ENCODE assay signal across 8 cellular contexts in the genomic region with DNA sequence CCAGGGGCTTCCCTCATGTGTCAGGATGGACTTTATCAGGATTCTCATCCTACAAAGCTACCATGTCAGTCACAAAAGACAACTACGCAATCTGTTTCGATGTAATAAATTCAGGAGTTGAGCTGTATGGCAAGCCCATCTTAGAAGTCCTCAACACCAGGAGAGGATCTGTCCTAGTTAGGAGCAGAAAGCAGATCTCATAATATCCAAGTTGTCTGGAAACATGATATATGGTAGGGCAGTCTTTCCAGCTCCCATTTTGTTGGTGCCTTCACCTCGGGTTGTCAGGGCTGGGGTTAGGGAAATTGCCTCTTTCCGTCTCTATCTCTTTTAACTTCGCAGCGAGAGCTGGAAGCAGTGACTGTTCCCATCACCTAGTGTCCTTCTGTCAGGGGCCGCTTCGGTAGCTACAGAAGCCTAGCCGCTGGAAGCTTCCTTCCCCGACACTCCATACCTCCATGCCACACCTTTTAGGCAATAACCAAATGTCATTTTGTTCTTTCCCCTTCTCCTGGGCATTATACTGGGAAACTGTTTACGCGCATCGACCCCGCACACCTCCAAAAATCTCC. TPM values are rescaled to one million over a fixed set of nuclear protein-coding genes. Genes with fewer than 3 reads are reported as not detected.
A peak's percentile ranks its signal among the peaks of the same experiment; 100 is the strongest.
DNase-seq lines count a peak whose midpoint lies in the region; TF ChIP-seq lines count a peak whose summit lies in the region.

No MANE protein-coding gene starts in this region.

- 17 to 18% methylated on average over 14 of the region's 14 CpGs for WGBS in GM23248 (ENCODE audit: low coverage in 1 of 2, low lambda C conversion rate in 2 of 2, missing lambda C conversion rate in 2 of 2), 2 experiments
- 17% methylated on average over 14 of the region's 14 CpGs for WGBS in esophagus muscularis mucosa

- H3K79me2 ChIP-seq in GM23248 (ENCODE audit: insufficient read depth): peaks cover 53% of the 10 kb centered on the region

- intact Hi-C loops in esophagus muscularis mucosa (cut with DNase I): loop anchor here (5.0 kb wide), 2 partner anchors 33 to 162 kb away; partner anchors contain the start of gene SAV1

- POLR2A ChIA-PET in RWPE1 (lab: Yijun Ruan, JAX; ENCODE audit: low non-redundant PET): no interaction called here

- CTCF ChIA-PET in RWPE1 (lab: Yijun Ruan, JAX): interaction anchor here (0.6 to 1.2 kb wide), 3 partner anchors 30 to 117 kb away, joined by 5 to 7 read pairs (median 6); no protein-coding TSS in a partner anchor

- no peak for TF ChIP-seq CTCF in RWPE1 (conservative IDR thresholded peaks at IDR 0.05; ENCODE audit: low read depth)
- TF ChIP-seq CTCF in esophagus muscularis mucosa (IDR thresholded peaks at IDR 0.05): no peak
- no peak for TF ChIP-seq CTCF in neutrophil (IDR thresholded peaks at IDR 0.05)
- no peak for TF ChIP-seq CTCF in GM13976 (IDR thresholded peaks at IDR 0.05; ENCODE audit: borderline replicate concordance, control extremely low read depth, extremely low read depth, insufficient read depth, missing control alignments)

- peak overlapping the region; percentile 79 for H3K4me2 ChIP-seq in GM23248 (ENCODE audit: unreplicated experiment)

- no peaks in the 10 kb centered on the region for H3K9me3 ChIP-seq in GM23248 (ENCODE audit: low read depth)
- no peaks in the 10 kb centered on the region for H3K9me3 ChIP-seq in esophagus muscularis mucosa
- H3K9me3 ChIP-seq in neutrophil: no peaks in the 10 kb centered on the region

- H3K9ac ChIP-seq in GM23248: peak overlapping the region; percentile 80

- H3K36me3 ChIP-seq in GM23248 (ENCODE audit: low read depth) (no peaks in the 10 kb centered on the region), esophagus muscularis mucosa (no peaks in the 10 kb centered on the region), neutrophil (peaks cover 11% of the 10 kb centered on the region)

- peaks cover 18% of the 10 kb centered on the region for H4K20me1 ChIP-seq in GM23248 (ENCODE audit: insufficient read depth)

- no peak for TF ChIP-seq EP300 in esophagus muscularis mucosa (IDR thresholded peaks at IDR 0.05)

- no peaks in the 10 kb centered on the region for H3K9me2 ChIP-seq in GM23248 (ENCODE audit: insufficient read depth)

- H3K27me3 ChIP-seq in GM23248 (replicated peaks; ENCODE audit: insufficient read depth): no peaks in the 10 kb centered on the region
- no peaks in the 10 kb centered on the region for H3K27me3 ChIP-seq in esophagus muscularis mucosa
- H3K27me3 ChIP-seq in neutrophil: no peaks in the 10 kb centered on the region

- H3K27ac ChIP-seq in GM23248 (0 out of 2 replicates have a peak overlapping the region, but pooled peaks have one; percentile 2), RWPE1 (peak overlapping the region; percentile 80), esophagus muscularis mucosa (replicated peaks in 1 of 4) (peak overlapping the region; percentile 91 to 94 (median 92)), neutrophil (peak overlapping the region; percentile 97)

- in situ Hi-C loops in GM23248 (cut with MboI): no loop called here
- in situ Hi-C loops in GM13976 (cut with MboI; ENCODE audit: low sequenced_read_pairs, unreplicated experiment): no loop called here

- peaks cover 14% of the 10 kb centered on the region for H3K4me1 ChIP-seq in GM23248 (ENCODE audit: insufficient read depth)
- peaks cover 12 to 49% (median 28%) of the 10 kb centered on the region in 4 donors for H3K4me1 ChIP-seq in esophagus muscularis mucosa
- peaks cover 59 to 62% of the 10 kb centered on the region in 2 experiments for H3K4me1 ChIP-seq in neutrophil (ENCODE audit: control insufficient read depth in 1 of 2, insufficient read depth in 1 of 2, low read depth in 1 of 2, low read length in 1 of 2)

- H2AFZ ChIP-seq in GM23248: peak overlapping the region; percentile 55

- H3K4me3 ChIP-seq in GM23248: peak overlapping the region; percentile 88
- H3K4me3 ChIP-seq in esophagus muscularis mucosa: peak overlapping the region; percentile 90 to 96 (median 94)
- H3K4me3 ChIP-seq in neutrophil (ENCODE audit: low read depth in 1 of 2, low read length in 1 of 2): peak overlapping the region; percentile 69 to 92

- H3F3A ChIP-seq in GM23248 (ENCODE audit: insufficient read depth): peaks cover 9% of the 10 kb centered on the region

- DNase-seq in GM23248 (peak; percentile 35), RWPE1 (ENCODE audit: low spot score) (no peak), esophagus muscularis mucosa (ENCODE audit: extremely low spot score) (peak; percentile 68), NOMO-1 treated with DMSO at 0.1 percent for 48 hours (lab: John Stamatoyannopoulos, UW; ENCODE audit: unreplicated experiment) (no peak), NCI-H226 (no peak), GM13976 (ENCODE audit: low spot score) (no peak), retina (no peak)

- TF ChIP-seq POLR2A in esophagus muscularis mucosa (IDR thresholded peaks at IDR 0.05; ENCODE audit: low read depth): no peak

RNA-seq across cellular contexts. Expression of gene NIN, which starts 1.4 kb away (rescaled TPM):
- 28.7 and 33.3 TPM in 2 replicates for total RNA-seq in GM23248 (2014; rRNA removed; shearing (Covaris generic))
- 16.2 and 17.0 TPM in 2 replicates for polyA plus RNA-seq in GM23248 (2016; fragmentation: Nextera tagmentation; extraction: Ambion mirVana)
- total RNA-seq in esophagus muscularis mucosa: 10 to 100 TPM; 26.2 to 38.8 (median 34.1) TPM

RNA-seq across cellular contexts. Expression of gene ABHD12B, which starts 42.3 kb away (rescaled TPM):
- not detected in 2 replicates for total RNA-seq in GM23248 (2014; rRNA removed; shearing (Covaris generic))
- polyA plus RNA-seq in GM23248 (2016; fragmentation: Nextera tagmentation; extraction: Ambion mirVana): 0.31 TPM in 1 of 2 replicates, not detected in the other
- total RNA-seq in esophagus muscularis mucosa: not detected

Comparison
In these comparisons a context has a peak if more than half of its experiments do, and no peak if none do; other contexts are left out.
1. DNase-seq: peak in GM23248 (single experiment) and esophagus muscularis mucosa (single experiment); none in RWPE1 (single experiment), NOMO-1 treated with DMSO at 0.1 percent for 48 hours (single experiment), NCI-H226 (single experiment), GM13976 (single experiment) and retina (single experiment).
2. H3K27ac ChIP-seq: peak in every context shown above with its lines; median percentile 97 in neutrophil; 92 in esophagus muscularis mucosa; 80 in RWPE1; 2 in GM23248.
3. Peak in every context shown above with its lines, with median percentiles within 50 percentile points of each other: H3K4me3 ChIP-seq.